Comparison of ENCODE assay signal across 22 cellular contexts in the genomic region with DNA sequence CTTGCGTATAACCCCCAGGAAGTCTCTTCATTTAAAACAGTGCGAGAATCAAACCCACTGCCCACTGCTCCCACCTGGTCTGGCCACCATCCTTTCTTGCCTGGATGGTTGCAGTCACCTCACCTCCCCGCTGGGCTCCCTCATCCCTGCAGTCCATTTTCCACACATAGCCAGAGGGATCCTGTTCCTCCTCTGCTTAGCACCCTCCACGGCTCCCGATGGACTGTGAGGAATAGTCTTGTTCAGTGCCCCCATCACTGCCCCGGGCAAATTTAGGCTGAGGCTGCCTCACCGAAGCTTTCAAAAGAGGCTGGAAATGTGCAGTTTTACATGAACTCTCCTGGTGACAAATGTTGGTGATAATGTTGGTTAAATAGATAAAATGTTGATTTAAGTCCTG. TPM values are rescaled to one million over a fixed set of nuclear protein-coding genes. Genes with fewer than 3 reads are reported as not detected.
"Had no signal": no experiment of that assay in that cellular context is flagged by ENCODE, and none has a peak within 500 bp of the region (broad histone marks: within the 10 kb centered on the region; RNA-seq: fewer than 3 reads in every experiment).

No MANE protein-coding gene starts in this region.

- DNase-seq: dermis blood vessel endothelial cell; dorsolateral prefrontal cortex; effector CD4-positive, alpha-beta T cell; effector memory CD4-positive, alpha-beta T cell; erythroblast; esophagus squamous epithelium; foreskin fibroblast; foreskin melanocyte; gastrocnemius medialis; glutamatergic neuron; head of caudate nucleus; heart right ventricle; hippocampal formation; left cardiac atrium; left lung; left ventricle myocardium superior; lower lobe of right lung; mesenchymal stem cell; mucosa of descending colon had no signal

- H3K4me1 Mint-ChIP-seq: mesothelial cell of epicardium had no signal

- H3K36me3 ChIP-seq: esophagus squamous epithelium, gastrocnemius medialis, heart right ventricle, left lung, lower lobe of right lung had no signal

- ATAC-seq: gastrocnemius medialis, left cardiac atrium, left lung, left ventricle myocardium superior, lower lobe of right lung, mucosa of descending colon had no signal

- H3K9me3 ChIP-seq: esophagus squamous epithelium, gastrocnemius medialis, heart right ventricle, left lung, lower lobe of right lung, mucosa of descending colon had no signal

- H3K4me3 ChIP-seq: coronary artery, dorsolateral prefrontal cortex, esophagus squamous epithelium, gastrocnemius medialis, heart right ventricle, left lung, lower lobe of right lung, mucosa of descending colon had no signal

- H3K9me3 Mint-ChIP-seq: mesothelial cell of epicardium had no signal

- H3K4me3 Mint-ChIP-seq: mesothelial cell of epicardium had no signal

- H3K27ac Mint-ChIP-seq: mesothelial cell of epicardium had no signal

- H3K27ac ChIP-seq: coronary artery, dorsolateral prefrontal cortex, epithelial cell of prostate, esophagus squamous epithelium, gastrocnemius medialis, heart right ventricle, left lung, lower lobe of right lung had no signal

- H3K4me1 ChIP-seq: esophagus squamous epithelium, gastrocnemius medialis, heart right ventricle, left lung, lower lobe of right lung had no signal

RNA-seq across cellular contexts. Expression of a gene that starts 17.7 kb away (rescaled TPM):
- total RNA-seq: gastrocnemius medialis, lower lobe of right lung had no signal
